ENCODE assay signal across 24 cellular contexts in genomic region chr16:910181-910580, GRCh38.
DNase-seq lines count a peak whose midpoint lies in the region; ATAC-seq and TF ChIP-seq lines count a peak whose summit lies in the region.
"Had no signal": no experiment of that assay in that cellular context is flagged by ENCODE, and none has a peak within 500 bp of the region (broad histone marks: within the 10 kb centered on the region; RNA-seq: fewer than 3 reads in every experiment).

No MANE protein-coding gene starts in this region.

- no peak overlapping the region for H3K4me3 Mint-ChIP-seq in WTC11
- H3K4me3 Mint-ChIP-seq: CD14-positive monocyte; CD4-positive, alpha-beta memory T cell; CD4-positive, CD25-positive, alpha-beta regulatory T cell had no signal

- no peaks in the 10 kb centered on the region; the same call in 1 of the 2 replicates for H3K27me3 Mint-ChIP-seq in WTC11 (ENCODE audit: low read depth)
- H3K27me3 Mint-ChIP-seq: CD4-positive, alpha-beta memory T cell; CD4-positive, CD25-positive, alpha-beta regulatory T cell had no signal

- H3K9me3 Mint-ChIP-seq in WTC11 = peaks cover 14% of the 10 kb centered on the region
- H3K9me3 Mint-ChIP-seq: CD8-positive, alpha-beta memory T cell had no signal

- DNase-seq in right cardiac atrium (peak in 2 of 3 donors; percentile 23 to 39), heart right ventricle (no peak), WTC11 (ENCODE audit: low spot score) (no peak), substantia nigra (lab: John Stamatoyannopoulos, UW) (no peak), SK-N-DZ (ENCODE audit: low spot score) (no peak)
- DNase-seq: 8988T; ACHN; BE2C; C1 segment of cervical spinal cord; CD4-positive, alpha-beta memory T cell; CD4-positive, CD25-positive, alpha-beta regulatory T cell; CD8-positive, alpha-beta memory T cell; COR-L47; DMS 273 treated with DMSO at 0.1 percent for 48 hours; DMS153; DMS53; DMS79; DND-41; EL; GDM1 had no signal

- H3K36me3 Mint-ChIP-seq in WTC11 = peaks cover 15% of the 10 kb centered on the region

- peak overlapping the region; percentile 74 for H3K27ac Mint-ChIP-seq in WTC11
- H3K27ac Mint-ChIP-seq: CD14-positive monocyte; CD4-positive, CD25-positive, alpha-beta regulatory T cell; CD8-positive, alpha-beta memory T cell had no signal

- no peak for TF ChIP-seq CTCF in heart right ventricle (IDR thresholded peaks at IDR 0.05)
- no peak for TF ChIP-seq CTCF in WTC11 (IDR thresholded peaks at IDR 0.05)

- no peak for ATAC-seq in right cardiac atrium
- no peak for ATAC-seq in heart right ventricle
- no peak for ATAC-seq in WTC11
- ATAC-seq in GM21423 (IDR thresholded peaks at IDR 0.05; ENCODE audit: unreplicated experiment) = no peak
- ATAC-seq: GM12878 had no signal

- peaks cover 0 to 44% (median 8%) of the 10 kb centered on the region in 9 donors for H3K36me3 ChIP-seq in heart right ventricle

- H3K4me1 ChIP-seq in right cardiac atrium (ENCODE audit: control insufficient read depth, insufficient read depth, low read length) (no peaks in the 10 kb centered on the region), heart right ventricle (no peaks in the 10 kb centered on the region)
- H3K4me1 ChIP-seq: BE2C had no signal

- H3K9me3 ChIP-seq in right cardiac atrium (ENCODE audit: control insufficient read depth, low read length) (no peaks in the 10 kb centered on the region), heart right ventricle (peaks cover 0 to 19% (median 9%) of the 10 kb centered on the region in 11 donors)
- H3K9me3 ChIP-seq: BE2C had no signal

- POLR2A ChIA-PET in WTC11 (lab: Charles Lee) = no interaction called here

- CTCF ChIA-PET in WTC11 (lab: Charles Lee) = no interaction called here

- H3K27me3 ChIP-seq in right cardiac atrium (ENCODE audit: control insufficient read depth, insufficient read depth) (no peaks in the 10 kb centered on the region), heart right ventricle (no peaks in the 10 kb centered on the region)
- H3K27me3 ChIP-seq: BE2C, BLaER1 had no signal

- no peak overlapping the region for H3K4me3 ChIP-seq in right cardiac atrium (ENCODE audit: low read length)
- H3K4me3 ChIP-seq in heart right ventricle = no peak overlapping the region
- H3K4me3 ChIP-seq: BLaER1, GM12878 had no signal

- no peaks in the 10 kb centered on the region for H3K4me1 Mint-ChIP-seq in WTC11
- H3K4me1 Mint-ChIP-seq: CD14-positive monocyte had no signal

- no peak overlapping the region for H3K27ac ChIP-seq in right cardiac atrium (ENCODE audit: low read length)
- H3K27ac ChIP-seq in heart right ventricle = no peak overlapping the region
- H3K27ac ChIP-seq in substantia nigra (ENCODE audit: low read depth, low read length, poor library complexity, severe bottlenecking) = peak overlapping the region; percentile 99
- H3K27ac ChIP-seq: BLaER1 had no signal

- intact Hi-C loops in right cardiac atrium (cut with DNase I) = no loop called here
- intact Hi-C loops in heart right ventricle (cut with DNase I) = no loop called here

- WGBS in right cardiac atrium = 83% methylated on average over 20 of the region's 20 CpGs
- WGBS in heart right ventricle, 2 donors = 87% methylated on average over 20 of the region's 20 CpGs

TF ChIP-seq in WTC11, 78 proteins besides CTCF, POLR2A, EP300 and RAD21:
- TF ChIP-seq ZNF121 (CRISPR knock-in tag; IDR thresholded peaks at IDR 0.05) (no peak), JUN (CRISPR knock-in tag; IDR thresholded peaks at IDR 0.05) (no peak), RORB (CRISPR knock-in tag; IDR thresholded peaks at IDR 0.05) (no peak), ZNF396 (CRISPR knock-in tag; IDR thresholded peaks at IDR 0.05; ENCODE audit: borderline replicate concordance) (no peak), TP53 (CRISPR knock-in tag; IDR thresholded peaks at IDR 0.05) (no peak), ZNF317 (CRISPR knock-in tag; IDR thresholded peaks at IDR 0.05; ENCODE audit: borderline replicate concordance, low read depth) (no peak), TEAD1 (CRISPR knock-in tag; IDR thresholded peaks at IDR 0.05) (no peak), NR3C1 (CRISPR knock-in tag; conservative IDR thresholded peaks at IDR 0.05; ENCODE audit: low read depth) (no peak), GTF2I (CRISPR knock-in tag; conservative IDR thresholded peaks at IDR 0.05) (no peak), NFYB (CRISPR knock-in tag; conservative IDR thresholded peaks at IDR 0.05; ENCODE audit: low read depth) (no peak)
- TF ChIP-seq, protein P1, sequence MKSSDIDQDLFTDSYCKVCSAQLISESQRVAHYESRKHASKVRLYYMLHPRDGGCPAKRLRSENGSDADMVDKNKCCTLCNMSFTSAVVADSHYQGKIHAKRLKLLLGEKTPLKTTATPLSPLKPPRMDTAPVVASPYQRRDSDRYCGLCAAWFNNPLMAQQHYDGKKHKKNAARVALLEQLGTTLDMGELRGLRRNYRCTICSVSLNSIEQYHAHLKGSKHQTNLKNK (CRISPR knock-in tag; IDR thresholded peaks at IDR 0.05) = no peak
- TF ChIP-seq, protein P2, sequence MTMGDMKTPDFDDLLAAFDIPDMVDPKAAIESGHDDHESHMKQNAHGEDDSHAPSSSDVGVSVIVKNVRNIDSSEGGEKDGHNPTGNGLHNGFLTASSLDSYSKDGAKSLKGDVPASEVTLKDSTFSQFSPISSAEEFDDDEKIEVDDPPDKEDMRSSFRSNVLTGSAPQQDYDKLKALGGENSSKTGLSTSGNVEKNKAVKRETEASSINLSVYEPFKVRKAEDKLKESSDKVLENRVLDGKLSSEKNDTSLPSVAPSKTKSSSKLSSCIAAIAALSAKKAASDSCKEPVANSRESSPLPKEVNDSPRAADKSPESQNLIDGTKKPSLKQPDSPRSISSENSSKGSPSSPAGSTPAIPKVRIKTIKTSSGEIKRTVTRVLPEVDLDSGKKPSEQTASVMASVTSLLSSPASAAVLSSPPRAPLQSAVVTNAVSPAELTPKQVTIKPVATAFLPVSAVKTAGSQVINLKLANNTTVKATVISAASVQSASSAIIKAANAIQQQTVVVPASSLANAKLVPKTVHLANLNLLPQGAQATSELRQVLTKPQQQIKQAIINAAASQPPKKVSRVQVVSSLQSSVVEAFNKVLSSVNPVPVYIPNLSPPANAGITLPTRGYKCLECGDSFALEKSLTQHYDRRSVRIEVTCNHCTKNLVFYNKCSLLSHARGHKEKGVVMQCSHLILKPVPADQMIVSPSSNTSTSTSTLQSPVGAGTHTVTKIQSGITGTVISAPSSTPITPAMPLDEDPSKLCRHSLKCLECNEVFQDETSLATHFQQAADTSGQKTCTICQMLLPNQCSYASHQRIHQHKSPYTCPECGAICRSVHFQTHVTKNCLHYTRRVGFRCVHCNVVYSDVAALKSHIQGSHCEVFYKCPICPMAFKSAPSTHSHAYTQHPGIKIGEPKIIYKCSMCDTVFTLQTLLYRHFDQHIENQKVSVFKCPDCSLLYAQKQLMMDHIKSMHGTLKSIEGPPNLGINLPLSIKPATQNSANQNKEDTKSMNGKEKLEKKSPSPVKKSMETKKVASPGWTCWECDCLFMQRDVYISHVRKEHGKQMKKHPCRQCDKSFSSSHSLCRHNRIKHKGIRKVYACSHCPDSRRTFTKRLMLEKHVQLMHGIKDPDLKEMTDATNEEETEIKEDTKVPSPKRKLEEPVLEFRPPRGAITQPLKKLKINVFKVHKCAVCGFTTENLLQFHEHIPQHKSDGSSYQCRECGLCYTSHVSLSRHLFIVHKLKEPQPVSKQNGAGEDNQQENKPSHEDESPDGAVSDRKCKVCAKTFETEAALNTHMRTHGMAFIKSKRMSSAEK (CRISPR knock-in tag; IDR thresholded peaks at IDR 0.05; ENCODE audit: borderline replicate concordance) = no peak

Comparison
In these comparisons a context has a peak if more than half of its experiments do, and no peak if none do; other contexts are left out.
1. DNase-seq: peak in right cardiac atrium (2 of 3); none in heart right ventricle (0 of 2), WTC11 (single experiment), substantia nigra (0 of 49) and SK-N-DZ (single experiment).